21 cellular contexts compared by ENCODE assay signal in genomic region chr1:176379626-176380339, GRCh38.
DNase-seq lines count a peak whose midpoint lies in the region; ATAC-seq and TF ChIP-seq lines count a peak whose summit lies in the region.
"Had no signal": no experiment of that assay in that cellular context is flagged by ENCODE, and none has a peak within 500 bp of the region (broad histone marks: within the 10 kb centered on the region; RNA-seq: fewer than 3 reads in every experiment).

No MANE protein-coding gene starts in this region.

- H3K27ac ChIP-seq in GM23248, result no peak overlapping the region
- H3K27ac ChIP-seq in gastrocnemius medialis, result peak overlapping the region in 1 of 4 donors; percentile 13
- H3K27ac ChIP-seq: parathyroid adenoma, SJCRH30 had no signal

- no peaks in the 10 kb centered on the region for H4K20me1 ChIP-seq in GM23248 (ENCODE audit: insufficient read depth)

- H3K9me3 ChIP-seq in GM23248 (ENCODE audit: low read depth) (no peaks in the 10 kb centered on the region), gastrocnemius medialis (no peaks in the 10 kb centered on the region)
- H3K9me3 ChIP-seq: MG63, SJCRH30 had no signal

- no peaks in the 10 kb centered on the region for H3K9me2 ChIP-seq in GM23248 (ENCODE audit: insufficient read depth)

- no peaks in the 10 kb centered on the region for H3F3A ChIP-seq in GM23248 (ENCODE audit: insufficient read depth)

- H3K27me3 Mint-ChIP-seq in T-helper 2 cell treated with Interferon-gamma antibody and Interleukin-4, amounts not matched to agents 5 μg/mL and 100 μg/mL, for 36 hours (ENCODE audit: low read depth), result no peaks in the 10 kb centered on the region
- H3K27me3 Mint-ChIP-seq: activated naive CD8-positive, alpha-beta T cell treated with anti-CD3 and anti-CD28 coated beads, Interleukin-2, amount 50 U/mL, for 24 hours had no signal

- peak; percentile 72 to 76 for ATAC-seq in gastrocnemius medialis
- ATAC-seq: activated CD4-positive, CD25-positive, alpha-beta regulatory T cell treated with anti-CD3 and anti-CD28 coated beads, Interleukin-2, amount 50 U/mL, for 24 hours; activated naive CD8-positive, alpha-beta T cell treated with anti-CD3 and anti-CD28 coated beads, Interleukin-2, amount 50 U/mL, for 24 hours had no signal

- no peaks in the 10 kb centered on the region for H3K36me3 ChIP-seq in GM23248 (ENCODE audit: low read depth)
- no peaks in the 10 kb centered on the region for H3K36me3 ChIP-seq in gastrocnemius medialis
- H3K36me3 ChIP-seq: MG63, SJCRH30 had no signal

- no peaks in the 10 kb centered on the region for H3K4me1 ChIP-seq in GM23248 (ENCODE audit: insufficient read depth)
- no peaks in the 10 kb centered on the region for H3K4me1 ChIP-seq in gastrocnemius medialis
- H3K4me1 ChIP-seq: parathyroid adenoma, SJCRH30 had no signal

- TF ChIP-seq POLR2A in gastrocnemius medialis (IDR thresholded peaks at IDR 0.05), result no peak

- no peak overlapping the region for H3K9ac ChIP-seq in GM23248
- H3K9ac ChIP-seq: parathyroid adenoma had no signal

- H3K36me3 Mint-ChIP-seq in T-helper 2 cell treated with Interferon-gamma antibody and Interleukin-4, amounts not matched to agents 5 μg/mL and 100 μg/mL, for 36 hours (ENCODE audit: low read depth), result no peaks in the 10 kb centered on the region
- H3K36me3 Mint-ChIP-seq: naive B cell had no signal

- WGBS in GM23248 (ENCODE audit: low coverage in 1 of 2, low lambda C conversion rate in 2 of 2, missing lambda C conversion rate in 2 of 2), 2 experiments, result 5 to 6% methylated on average over 5 of the region's 5 CpGs

- H3K27ac Mint-ChIP-seq in T-helper 2 cell treated with Interferon-gamma antibody and Interleukin-4, amounts not matched to agents 5 μg/mL and 100 μg/mL, for 36 hours, result no peak overlapping the region
- H3K27ac Mint-ChIP-seq: activated naive CD8-positive, alpha-beta T cell treated with anti-CD3 and anti-CD28 coated beads, Interleukin-2, amount 50 U/mL, for 24 hours; B cell; HFFc6; naive B cell had no signal

- H3K4me3 Mint-ChIP-seq in T-helper 2 cell treated with Interferon-gamma antibody and Interleukin-4, amounts not matched to agents 5 μg/mL and 100 μg/mL, for 36 hours, result no peak overlapping the region
- H3K4me3 Mint-ChIP-seq: activated naive CD8-positive, alpha-beta T cell treated with anti-CD3 and anti-CD28 coated beads, Interleukin-2, amount 50 U/mL, for 24 hours; B cell; HFFc6; naive B cell had no signal

- H3K4me1 Mint-ChIP-seq in T-helper 2 cell treated with Interferon-gamma antibody and Interleukin-4, amounts not matched to agents 5 μg/mL and 100 μg/mL, for 36 hours (ENCODE audit: low read depth), result no peaks in the 10 kb centered on the region
- H3K4me1 Mint-ChIP-seq: activated naive CD8-positive, alpha-beta T cell treated with anti-CD3 and anti-CD28 coated beads, Interleukin-2, amount 50 U/mL, for 24 hours; B cell; naive B cell had no signal

- in situ Hi-C loops in GM23248 (cut with MboI) (loop anchor here (10.0 to 25.0 kb wide), 2 partner anchors 333 to 455 kb away; no protein-coding TSS in a partner anchor), gastrocnemius medialis (cut with MboI; ENCODE audit: low sequenced_read_pairs in 4 of 4) (loop anchor here (10.0 to 25.0 kb wide), 3 partner anchors 458 to 483 kb away; no protein-coding TSS in a partner anchor)

- TF ChIP-seq CTCF in choroid plexus epithelial cell (conservative IDR thresholded peaks at IDR 0.05; ENCODE audit: low read depth, low read length), result no peak
- no peak for TF ChIP-seq CTCF in gastrocnemius medialis (IDR thresholded peaks at IDR 0.05 in 4 of 5, conservative IDR thresholded peaks at IDR 0.05 in 1 of 5)

- DNase-seq in GM23248 (peak; percentile 47), MV-4-11 (lab: John Stamatoyannopoulos, UW) (peak; percentile 44), choroid plexus epithelial cell (ENCODE audit: low read depth) (peak; percentile 1), gastrocnemius medialis (peak; percentile 5 to 23), T-helper 9 cell (no peak), NCI-H2029 treated with DMSO at 0.1 percent for 48 hours (lab: John Stamatoyannopoulos, UW) (no peak), COLO829 (ENCODE audit: low spot score) (no peak)
- no peak for DNase-seq in T-helper 2 cell treated with Interferon-gamma antibody and Interleukin-4, amounts not matched to agents 5 μg/mL and 100 μg/mL, for 36 hours (ENCODE audit: low spot score)
- DNase-seq: activated naive CD8-positive, alpha-beta T cell treated with anti-CD3 and anti-CD28 coated beads, Interleukin-2, amount 50 U/mL, for 24 hours; erythroblast; GDM1; HFFc6; MG63; naive B cell; NCI-H2081; NCI-H510A treated with DMSO at 0.1 percent for 48 hours; SJCRH30; T-helper 2 cell had no signal

- no peaks in the 10 kb centered on the region for H3K9me3 Mint-ChIP-seq in T-helper 2 cell treated with Interferon-gamma antibody and Interleukin-4, amounts not matched to agents 5 μg/mL and 100 μg/mL, for 36 hours
- H3K9me3 Mint-ChIP-seq: activated naive CD8-positive, alpha-beta T cell treated with anti-CD3 and anti-CD28 coated beads, Interleukin-2, amount 50 U/mL, for 24 hours; HFFc6; naive B cell had no signal

- H3K27me3 ChIP-seq in GM23248 (replicated peaks; ENCODE audit: insufficient read depth), result peaks cover 6% of the 10 kb centered on the region; the same call in 1 of the 2 replicates
- H3K27me3 ChIP-seq in gastrocnemius medialis, result no peaks in the 10 kb centered on the region
- H3K27me3 ChIP-seq: MG63 had no signal

- no peak overlapping the region for H2AFZ ChIP-seq in GM23248
- H2AFZ ChIP-seq: parathyroid adenoma had no signal

- H3K4me2 ChIP-seq in GM23248 (ENCODE audit: unreplicated experiment), result no peak overlapping the region

- H3K4me3 ChIP-seq in GM23248 (no peak overlapping the region), choroid plexus epithelial cell (ENCODE audit: low read depth, low read length) (no peak overlapping the region), gastrocnemius medialis (no peak overlapping the region)
- H3K4me3 ChIP-seq: MG63, SJCRH30 had no signal

- no peaks in the 10 kb centered on the region for H3K79me2 ChIP-seq in GM23248 (ENCODE audit: insufficient read depth)
- H3K79me2 ChIP-seq: parathyroid adenoma had no signal

- intact Hi-C loops in gastrocnemius medialis (cut with DNase I; ENCODE audit: low total_unique reads), result loop anchor here (5.0 to 10.0 kb wide), 2 partner anchors 313 to 505 kb away; no protein-coding TSS in a partner anchor

Comparison
In these comparisons a context has a peak if more than half of its experiments do, and no peak if none do; other contexts are left out.
1. DNase-seq: peak in GM23248 (single experiment), MV-4-11 (single experiment), choroid plexus epithelial cell (single experiment) and gastrocnemius medialis (2 of 2); none in T-helper 9 cell (single experiment), NCI-H2029 treated with DMSO at 0.1 percent for 48 hours (single experiment), COLO829 (single experiment) and T-helper 2 cell treated with Interferon-gamma antibody and Interleukin-4, amounts not matched to agents 5 μg/mL and 100 μg/mL, for 36 hours (single experiment).